Comparison of ENCODE assay signal across 2 cellular contexts in the genomic region with DNA sequence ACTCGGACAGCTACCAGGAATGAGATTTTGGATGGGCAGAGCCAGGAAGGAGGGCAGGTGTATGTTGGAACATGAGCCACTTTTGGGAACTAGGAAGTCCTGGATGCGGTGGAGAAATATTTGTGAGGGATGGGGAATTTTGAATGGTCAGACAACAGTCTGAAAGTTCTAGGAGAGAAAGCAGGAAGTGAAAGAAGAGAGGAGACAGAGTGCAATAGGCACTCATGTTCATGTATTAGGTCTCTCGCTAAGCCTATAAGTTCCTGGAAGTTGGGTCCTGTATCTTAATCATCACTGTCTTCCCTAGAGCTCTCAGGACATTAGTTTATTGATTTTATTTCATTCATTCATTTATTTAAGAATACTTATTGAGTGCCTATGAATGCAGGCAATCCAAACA.
TF ChIP-seq lines count a peak whose summit lies in the region.

No MANE protein-coding gene starts in this region.

TF ChIP-seq in GM12878, 131 proteins besides CTCF, POLR2A, EP300 and RAD21 (continued from another document and continues in another):
- TF ChIP-seq, protein P1, sequence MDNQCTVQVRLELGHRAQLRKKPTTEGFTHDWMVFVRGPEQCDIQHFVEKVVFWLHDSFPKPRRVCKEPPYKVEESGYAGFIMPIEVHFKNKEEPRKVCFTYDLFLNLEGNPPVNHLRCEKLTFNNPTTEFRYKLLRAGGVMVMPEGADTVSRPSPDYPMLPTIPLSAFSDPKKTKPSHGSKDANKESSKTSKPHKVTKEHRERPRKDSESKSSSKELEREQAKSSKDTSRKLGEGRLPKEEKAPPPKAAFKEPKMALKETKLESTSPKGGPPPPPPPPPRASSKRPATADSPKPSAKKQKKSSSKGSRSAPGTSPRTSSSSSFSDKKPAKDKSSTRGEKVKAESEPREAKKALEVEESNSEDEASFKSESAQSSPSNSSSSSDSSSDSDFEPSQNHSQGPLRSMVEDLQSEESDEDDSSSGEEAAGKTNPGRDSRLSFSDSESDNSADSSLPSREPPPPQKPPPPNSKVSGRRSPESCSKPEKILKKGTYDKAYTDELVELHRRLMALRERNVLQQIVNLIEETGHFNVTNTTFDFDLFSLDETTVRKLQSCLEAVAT (IDR thresholded peaks at IDR 0.05) = no peak
- no peak for TF ChIP-seq ZNF207 (IDR thresholded peaks at IDR 0.05; ENCODE audit: borderline replicate concordance)
- TF ChIP-seq BCL11A (IDR thresholded peaks at IDR 0.05; ENCODE audit: low read depth, low read length) = no peak
- TF ChIP-seq NR2C2 (IDR thresholded peaks at IDR 0.05; ENCODE audit: borderline replicate concordance, control insufficient read depth, insufficient read length, low read depth) = no peak
- TF ChIP-seq POLR2AphosphoS5 (IDR thresholded peaks at IDR 0.05; ENCODE audit: low read length) = no peak
- TF ChIP-seq POLR2AphosphoS2 (IDR thresholded peaks at IDR 0.05; ENCODE audit: low read depth, low read length) = no peak
- TF ChIP-seq NR2C1 (IDR thresholded peaks at IDR 0.05) = no peak
- TF ChIP-seq SUPT20H (IDR thresholded peaks at IDR 0.05; ENCODE audit: borderline replicate concordance, control insufficient read depth, low read depth, low read length) = no peak
- TF ChIP-seq RELA (IDR thresholded peaks at IDR 0.05; ENCODE audit: borderline replicate concordance, partially characterized antibody) = no peak
- TF ChIP-seq SREBF2 (IDR thresholded peaks at IDR 0.05; ENCODE audit: low read length) = no peak
- TF ChIP-seq, protein P2, sequence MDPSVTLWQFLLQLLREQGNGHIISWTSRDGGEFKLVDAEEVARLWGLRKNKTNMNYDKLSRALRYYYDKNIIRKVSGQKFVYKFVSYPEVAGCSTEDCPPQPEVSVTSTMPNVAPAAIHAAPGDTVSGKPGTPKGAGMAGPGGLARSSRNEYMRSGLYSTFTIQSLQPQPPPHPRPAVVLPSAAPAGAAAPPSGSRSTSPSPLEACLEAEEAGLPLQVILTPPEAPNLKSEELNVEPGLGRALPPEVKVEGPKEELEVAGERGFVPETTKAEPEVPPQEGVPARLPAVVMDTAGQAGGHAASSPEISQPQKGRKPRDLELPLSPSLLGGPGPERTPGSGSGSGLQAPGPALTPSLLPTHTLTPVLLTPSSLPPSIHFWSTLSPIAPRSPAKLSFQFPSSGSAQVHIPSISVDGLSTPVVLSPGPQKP (IDR thresholded peaks at IDR 0.05; ENCODE audit: low read depth, low read length) = no peak
- no peak for TF ChIP-seq HCFC1 (IDR thresholded peaks at IDR 0.05; ENCODE audit: low read length)
- no peak for TF ChIP-seq ASH2L (IDR thresholded peaks at IDR 0.05; ENCODE audit: borderline replicate concordance, low read depth)
- TF ChIP-seq, protein P3, sequence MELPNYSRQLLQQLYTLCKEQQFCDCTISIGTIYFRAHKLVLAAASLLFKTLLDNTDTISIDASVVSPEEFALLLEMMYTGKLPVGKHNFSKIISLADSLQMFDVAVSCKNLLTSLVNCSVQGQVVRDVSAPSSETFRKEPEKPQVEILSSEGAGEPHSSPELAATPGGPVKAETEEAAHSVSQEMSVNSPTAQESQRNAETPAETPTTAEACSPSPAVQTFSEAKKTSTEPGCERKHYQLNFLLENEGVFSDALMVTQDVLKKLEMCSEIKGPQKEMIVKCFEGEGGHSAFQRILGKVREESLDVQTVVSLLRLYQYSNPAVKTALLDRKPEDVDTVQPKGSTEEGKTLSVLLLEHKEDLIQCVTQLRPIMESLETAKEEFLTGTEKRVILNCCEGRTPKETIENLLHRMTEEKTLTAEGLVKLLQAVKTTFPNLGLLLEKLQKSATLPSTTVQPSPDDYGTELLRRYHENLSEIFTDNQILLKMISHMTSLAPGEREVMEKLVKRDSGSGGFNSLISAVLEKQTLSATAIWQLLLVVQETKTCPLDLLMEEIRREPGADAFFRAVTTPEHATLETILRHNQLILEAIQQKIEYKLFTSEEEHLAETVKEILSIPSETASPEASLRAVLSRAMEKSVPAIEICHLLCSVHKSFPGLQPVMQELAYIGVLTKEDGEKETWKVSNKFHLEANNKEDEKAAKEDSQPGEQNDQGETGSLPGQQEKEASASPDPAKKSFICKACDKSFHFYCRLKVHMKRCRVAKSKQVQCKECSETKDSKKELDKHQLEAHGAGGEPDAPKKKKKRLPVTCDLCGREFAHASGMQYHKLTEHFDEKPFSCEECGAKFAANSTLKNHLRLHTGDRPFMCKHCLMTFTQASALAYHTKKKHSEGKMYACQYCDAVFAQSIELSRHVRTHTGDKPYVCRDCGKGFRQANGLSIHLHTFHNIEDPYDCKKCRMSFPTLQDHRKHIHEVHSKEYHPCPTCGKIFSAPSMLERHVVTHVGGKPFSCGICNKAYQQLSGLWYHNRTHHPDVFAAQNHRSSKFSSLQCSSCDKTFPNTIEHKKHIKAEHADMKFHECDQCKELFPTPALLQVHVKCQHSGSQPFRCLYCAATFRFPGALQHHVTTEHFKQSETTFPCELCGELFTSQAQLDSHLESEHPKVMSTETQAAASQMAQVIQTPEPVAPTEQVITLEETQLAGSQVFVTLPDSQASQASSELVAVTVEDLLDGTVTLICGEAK (IDR thresholded peaks at IDR 0.05; ENCODE audit: borderline replicate concordance) = no peak
- TF ChIP-seq, protein P4, sequence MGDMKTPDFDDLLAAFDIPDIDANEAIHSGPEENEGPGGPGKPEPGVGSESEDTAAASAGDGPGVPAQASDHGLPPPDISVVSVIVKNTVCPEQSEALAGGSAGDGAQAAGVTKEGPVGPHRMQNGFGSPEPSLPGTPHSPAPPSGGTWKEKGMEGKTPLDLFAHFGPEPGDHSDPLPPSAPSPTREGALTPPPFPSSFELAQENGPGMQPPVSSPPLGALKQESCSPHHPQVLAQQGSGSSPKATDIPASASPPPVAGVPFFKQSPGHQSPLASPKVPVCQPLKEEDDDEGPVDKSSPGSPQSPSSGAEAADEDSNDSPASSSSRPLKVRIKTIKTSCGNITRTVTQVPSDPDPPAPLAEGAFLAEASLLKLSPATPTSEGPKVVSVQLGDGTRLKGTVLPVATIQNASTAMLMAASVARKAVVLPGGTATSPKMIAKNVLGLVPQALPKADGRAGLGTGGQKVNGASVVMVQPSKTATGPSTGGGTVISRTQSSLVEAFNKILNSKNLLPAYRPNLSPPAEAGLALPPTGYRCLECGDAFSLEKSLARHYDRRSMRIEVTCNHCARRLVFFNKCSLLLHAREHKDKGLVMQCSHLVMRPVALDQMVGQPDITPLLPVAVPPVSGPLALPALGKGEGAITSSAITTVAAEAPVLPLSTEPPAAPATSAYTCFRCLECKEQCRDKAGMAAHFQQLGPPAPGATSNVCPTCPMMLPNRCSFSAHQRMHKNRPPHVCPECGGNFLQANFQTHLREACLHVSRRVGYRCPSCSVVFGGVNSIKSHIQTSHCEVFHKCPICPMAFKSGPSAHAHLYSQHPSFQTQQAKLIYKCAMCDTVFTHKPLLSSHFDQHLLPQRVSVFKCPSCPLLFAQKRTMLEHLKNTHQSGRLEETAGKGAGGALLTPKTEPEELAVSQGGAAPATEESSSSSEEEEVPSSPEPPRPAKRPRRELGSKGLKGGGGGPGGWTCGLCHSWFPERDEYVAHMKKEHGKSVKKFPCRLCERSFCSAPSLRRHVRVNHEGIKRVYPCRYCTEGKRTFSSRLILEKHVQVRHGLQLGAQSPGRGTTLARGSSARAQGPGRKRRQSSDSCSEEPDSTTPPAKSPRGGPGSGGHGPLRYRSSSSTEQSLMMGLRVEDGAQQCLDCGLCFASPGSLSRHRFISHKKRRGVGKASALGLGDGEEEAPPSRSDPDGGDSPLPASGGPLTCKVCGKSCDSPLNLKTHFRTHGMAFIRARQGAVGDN (IDR thresholded peaks at IDR 0.05) = no peak

TF ChIP-seq in GM23338, 12 proteins besides CTCF, POLR2A, EP300 and RAD21 (continued from another document):
- TF ChIP-seq, protein P5, sequence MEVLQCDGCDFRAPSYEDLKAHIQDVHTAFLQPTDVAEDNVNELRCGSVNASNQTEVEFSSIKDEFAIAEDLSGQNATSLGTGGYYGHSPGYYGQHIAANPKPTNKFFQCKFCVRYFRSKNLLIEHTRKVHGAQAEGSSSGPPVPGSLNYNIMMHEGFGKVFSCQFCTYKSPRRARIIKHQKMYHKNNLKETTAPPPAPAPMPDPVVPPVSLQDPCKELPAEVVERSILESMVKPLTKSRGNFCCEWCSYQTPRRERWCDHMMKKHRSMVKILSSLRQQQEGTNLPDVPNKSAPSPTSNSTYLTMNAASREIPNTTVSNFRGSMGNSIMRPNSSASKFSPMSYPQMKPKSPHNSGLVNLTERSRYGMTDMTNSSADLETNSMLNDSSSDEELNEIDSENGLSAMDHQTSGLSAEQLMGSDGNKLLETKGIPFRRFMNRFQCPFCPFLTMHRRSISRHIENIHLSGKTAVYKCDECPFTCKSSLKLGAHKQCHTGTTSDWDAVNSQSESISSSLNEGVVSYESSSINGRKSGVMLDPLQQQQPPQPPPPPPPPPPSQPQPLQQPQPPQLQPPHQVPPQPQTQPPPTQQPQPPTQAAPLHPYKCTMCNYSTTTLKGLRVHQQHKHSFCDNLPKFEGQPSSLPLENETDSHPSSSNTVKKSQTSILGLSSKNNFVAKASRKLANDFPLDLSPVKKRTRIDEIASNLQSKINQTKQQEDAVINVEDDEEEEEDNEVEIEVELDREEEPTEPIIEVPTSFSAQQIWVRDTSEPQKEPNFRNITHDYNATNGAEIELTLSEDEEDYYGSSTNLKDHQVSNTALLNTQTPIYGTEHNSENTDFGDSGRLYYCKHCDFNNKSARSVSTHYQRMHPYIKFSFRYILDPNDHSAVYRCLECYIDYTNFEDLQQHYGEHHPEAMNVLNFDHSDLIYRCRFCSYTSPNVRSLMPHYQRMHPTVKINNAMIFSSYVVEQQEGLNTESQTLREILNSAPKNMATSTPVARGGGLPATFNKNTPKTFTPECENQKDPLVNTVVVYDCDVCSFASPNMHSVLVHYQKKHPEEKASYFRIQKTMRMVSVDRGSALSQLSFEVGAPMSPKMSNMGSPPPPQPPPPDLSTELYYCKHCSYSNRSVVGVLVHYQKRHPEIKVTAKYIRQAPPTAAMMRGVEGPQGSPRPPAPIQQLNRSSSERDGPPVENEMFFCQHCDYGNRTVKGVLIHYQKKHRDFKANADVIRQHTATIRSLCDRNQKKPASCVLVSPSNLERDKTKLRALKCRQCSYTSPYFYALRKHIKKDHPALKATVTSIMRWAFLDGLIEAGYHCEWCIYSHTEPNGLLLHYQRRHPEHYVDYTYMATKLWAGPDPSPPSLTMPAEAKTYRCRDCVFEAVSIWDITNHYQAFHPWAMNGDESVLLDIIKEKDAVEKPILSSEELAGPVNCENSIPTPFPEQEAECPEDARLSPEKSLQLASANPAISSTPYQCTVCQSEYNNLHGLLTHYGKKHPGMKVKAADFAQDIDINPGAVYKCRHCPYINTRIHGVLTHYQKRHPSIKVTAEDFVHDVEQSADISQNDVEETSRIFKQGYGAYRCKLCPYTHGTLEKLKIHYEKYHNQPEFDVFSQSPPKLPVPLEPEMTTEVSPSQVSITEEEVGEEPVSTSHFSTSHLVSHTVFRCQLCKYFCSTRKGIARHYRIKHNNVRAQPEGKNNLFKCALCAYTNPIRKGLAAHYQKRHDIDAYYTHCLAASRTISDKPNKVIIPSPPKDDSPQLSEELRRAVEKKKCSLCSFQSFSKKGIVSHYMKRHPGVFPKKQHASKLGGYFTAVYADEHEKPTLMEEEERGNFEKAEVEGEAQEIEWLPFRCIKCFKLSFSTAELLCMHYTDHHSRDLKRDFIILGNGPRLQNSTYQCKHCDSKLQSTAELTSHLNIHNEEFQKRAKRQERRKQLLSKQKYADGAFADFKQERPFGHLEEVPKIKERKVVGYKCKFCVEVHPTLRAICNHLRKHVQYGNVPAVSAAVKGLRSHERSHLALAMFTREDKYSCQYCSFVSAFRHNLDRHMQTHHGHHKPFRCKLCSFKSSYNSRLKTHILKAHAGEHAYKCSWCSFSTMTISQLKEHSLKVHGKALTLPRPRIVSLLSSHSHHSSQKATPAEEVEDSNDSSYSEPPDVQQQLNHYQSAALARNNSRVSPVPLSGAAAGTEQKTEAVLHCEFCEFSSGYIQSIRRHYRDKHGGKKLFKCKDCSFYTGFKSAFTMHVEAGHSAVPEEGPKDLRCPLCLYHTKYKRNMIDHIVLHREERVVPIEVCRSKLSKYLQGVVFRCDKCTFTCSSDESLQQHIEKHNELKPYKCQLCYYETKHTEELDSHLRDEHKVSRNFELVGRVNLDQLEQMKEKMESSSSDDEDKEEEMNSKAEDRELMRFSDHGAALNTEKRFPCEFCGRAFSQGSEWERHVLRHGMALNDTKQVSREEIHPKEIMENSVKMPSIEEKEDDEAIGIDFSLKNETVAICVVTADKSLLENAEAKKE (CRISPR knock-in tag; IDR thresholded peaks at IDR 0.05) = no peak
- TF ChIP-seq POLR2AphosphoS5 (IDR thresholded peaks at IDR 0.05; ENCODE audit: low read depth) = no peak
- no peak for TF ChIP-seq CREB1 (CRISPR knock-in tag; IDR thresholded peaks at IDR 0.05; ENCODE audit: low read depth)
- TF ChIP-seq, protein P6, sequence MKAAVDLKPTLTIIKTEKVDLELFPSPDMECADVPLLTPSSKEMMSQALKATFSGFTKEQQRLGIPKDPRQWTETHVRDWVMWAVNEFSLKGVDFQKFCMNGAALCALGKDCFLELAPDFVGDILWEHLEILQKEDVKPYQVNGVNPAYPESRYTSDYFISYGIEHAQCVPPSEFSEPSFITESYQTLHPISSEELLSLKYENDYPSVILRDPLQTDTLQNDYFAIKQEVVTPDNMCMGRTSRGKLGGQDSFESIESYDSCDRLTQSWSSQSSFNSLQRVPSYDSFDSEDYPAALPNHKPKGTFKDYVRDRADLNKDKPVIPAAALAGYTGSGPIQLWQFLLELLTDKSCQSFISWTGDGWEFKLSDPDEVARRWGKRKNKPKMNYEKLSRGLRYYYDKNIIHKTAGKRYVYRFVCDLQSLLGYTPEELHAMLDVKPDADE (IDR thresholded peaks at IDR 0.05) = no peak
- TF ChIP-seq NANOG (IDR thresholded peaks at IDR 0.05; ENCODE audit: borderline replicate concordance) = no peak
- TF ChIP-seq ZNF114 (CRISPR knock-in tag; IDR thresholded peaks at IDR 0.05) = no peak
- TF ChIP-seq EZH2phosphoT487 (IDR thresholded peaks at IDR 0.05; ENCODE audit: unreplicated experiment) = no peak
- no peak for TF ChIP-seq STAT1 (IDR thresholded peaks at IDR 0.05; ENCODE audit: unreplicated experiment)
- TF ChIP-seq, protein P7, sequence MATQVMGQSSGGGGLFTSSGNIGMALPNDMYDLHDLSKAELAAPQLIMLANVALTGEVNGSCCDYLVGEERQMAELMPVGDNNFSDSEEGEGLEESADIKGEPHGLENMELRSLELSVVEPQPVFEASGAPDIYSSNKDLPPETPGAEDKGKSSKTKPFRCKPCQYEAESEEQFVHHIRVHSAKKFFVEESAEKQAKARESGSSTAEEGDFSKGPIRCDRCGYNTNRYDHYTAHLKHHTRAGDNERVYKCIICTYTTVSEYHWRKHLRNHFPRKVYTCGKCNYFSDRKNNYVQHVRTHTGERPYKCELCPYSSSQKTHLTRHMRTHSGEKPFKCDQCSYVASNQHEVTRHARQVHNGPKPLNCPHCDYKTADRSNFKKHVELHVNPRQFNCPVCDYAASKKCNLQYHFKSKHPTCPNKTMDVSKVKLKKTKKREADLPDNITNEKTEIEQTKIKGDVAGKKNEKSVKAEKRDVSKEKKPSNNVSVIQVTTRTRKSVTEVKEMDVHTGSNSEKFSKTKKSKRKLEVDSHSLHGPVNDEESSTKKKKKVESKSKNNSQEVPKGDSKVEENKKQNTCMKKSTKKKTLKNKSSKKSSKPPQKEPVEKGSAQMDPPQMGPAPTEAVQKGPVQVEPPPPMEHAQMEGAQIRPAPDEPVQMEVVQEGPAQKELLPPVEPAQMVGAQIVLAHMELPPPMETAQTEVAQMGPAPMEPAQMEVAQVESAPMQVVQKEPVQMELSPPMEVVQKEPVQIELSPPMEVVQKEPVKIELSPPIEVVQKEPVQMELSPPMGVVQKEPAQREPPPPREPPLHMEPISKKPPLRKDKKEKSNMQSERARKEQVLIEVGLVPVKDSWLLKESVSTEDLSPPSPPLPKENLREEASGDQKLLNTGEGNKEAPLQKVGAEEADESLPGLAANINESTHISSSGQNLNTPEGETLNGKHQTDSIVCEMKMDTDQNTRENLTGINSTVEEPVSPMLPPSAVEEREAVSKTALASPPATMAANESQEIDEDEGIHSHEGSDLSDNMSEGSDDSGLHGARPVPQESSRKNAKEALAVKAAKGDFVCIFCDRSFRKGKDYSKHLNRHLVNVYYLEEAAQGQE (IDR thresholded peaks at IDR 0.05; ENCODE audit: unreplicated experiment) = no peak
